In the genomic region with DNA sequence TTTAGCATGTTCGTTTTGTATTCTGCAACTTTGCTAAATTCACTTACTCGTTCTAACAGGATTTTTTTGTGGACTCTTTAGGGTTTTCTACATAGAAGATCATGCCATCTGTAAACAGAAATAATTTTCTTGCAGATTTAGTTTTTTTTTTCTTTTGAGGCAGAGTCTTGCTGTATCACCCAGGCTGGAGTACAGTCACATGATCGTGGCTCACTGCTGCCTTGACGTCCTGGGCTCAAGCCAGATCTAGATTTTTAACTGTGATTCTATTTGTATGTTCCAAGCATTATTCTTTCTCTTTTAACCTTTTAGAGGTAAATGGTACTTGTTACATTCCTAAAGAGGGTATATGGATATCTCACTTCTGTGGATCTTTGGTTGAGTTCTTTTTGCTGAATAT, we compare ENCODE assay signal across 30 cellular contexts. TPM values are rescaled to one million over a fixed set of nuclear protein-coding genes. Genes with fewer than 3 reads are reported as not detected.
DNase-seq lines count a peak whose midpoint lies in the region; TF ChIP-seq lines count a peak whose summit lies in the region.
"Had no signal": no experiment of that assay in that cellular context is flagged by ENCODE, and none has a peak within 500 bp of the region (broad histone marks: within the 10 kb centered on the region; RNA-seq: fewer than 3 reads in every experiment).

No MANE protein-coding gene starts in this region.

- H3K9me3 Mint-ChIP-seq in HFFc6 (no peaks in the 10 kb centered on the region), brain (peaks cover 0 to 3% (median 0%) of the 10 kb centered on the region in 5 experiments)
- H3K9me3 Mint-ChIP-seq: activated naive CD4-positive, alpha-beta T cell treated with anti-CD3 and anti-CD28 coated beads, Interleukin-2, amount 50 U/mL, for 24 hours; activated T-helper 17 cell treated with anti-CD3 and anti-CD28 coated beads, Interleukin-2, amount 50 U/mL, for 72 hours; CD8-positive, alpha-beta memory T cell; neural progenitor cell; stimulated activated naive CD8-positive, alpha-beta T cell treated with anti-CD3 and anti-CD28 coated beads, Interleukin-15, Interleukin-2, amounts not matched to agents 100 ng/mL and 50 ng/mL, for 24 hours had no signal

- no peak for DNase-seq in HFFc6
- DNase-seq in fibroblast of pulmonary artery (ENCODE audit: low read depth), result peak; percentile 22
- DNase-seq in retinal pigment epithelial cell (ENCODE audit: low read depth), result peak; percentile 66
- DNase-seq in activated naive CD4-positive, alpha-beta T cell treated with anti-CD3 and anti-CD28 coated beads, Interleukin-2, amount 50 U/mL, for 16 hours, result no peak
- no peak for DNase-seq in DMS153 treated with DMSO at 0.1 percent for 48 hours (lab: John Stamatoyannopoulos, UW; ENCODE audit: unreplicated experiment)
- DNase-seq in NOMO-1 treated with DMSO at 0.1 percent for 48 hours (lab: John Stamatoyannopoulos, UW; ENCODE audit: unreplicated experiment), result no peak
- no peak for DNase-seq in tibial artery
- DNase-seq: ACHN; activated CD4-positive, alpha-beta T cell treated with anti-CD3 and anti-CD28 coated beads for 48 hours; CD8-positive, alpha-beta memory T cell; EL; H7; hippocampal formation; MV-4-11; NCI-H1436; NCI-H2081 treated with DMSO at 0.1 percent for 48 hours; NCI-H226; Peyer's patch; right cardiac atrium; SIG-M5; stimulated activated CD4-positive, alpha-beta T cell treated with anti-CD3 and anti-CD28 coated beads, Interleukin-1b, Interleukin-23, amount 100 ng/mL, for 48 hours; T-helper 9 cell had no signal

- H3K27me3 Mint-ChIP-seq in HFFc6 (ENCODE audit: insufficient read depth), result no peaks in the 10 kb centered on the region
- H3K27me3 Mint-ChIP-seq in brain, result peaks cover 2% of the 10 kb centered on the region
- H3K27me3 Mint-ChIP-seq: activated naive CD4-positive, alpha-beta T cell treated with anti-CD3 and anti-CD28 coated beads, Interleukin-2, amount 50 U/mL, for 24 hours; activated T-helper 17 cell treated with anti-CD3 and anti-CD28 coated beads, Interleukin-2, amount 50 U/mL, for 72 hours; CD8-positive, alpha-beta memory T cell; stimulated activated naive CD8-positive, alpha-beta T cell treated with anti-CD3 and anti-CD28 coated beads, Interleukin-15, Interleukin-2, amounts not matched to agents 100 ng/mL and 50 ng/mL, for 24 hours had no signal

- H3K4me1 Mint-ChIP-seq in HFFc6 (ENCODE audit: low read depth), result 0 out of 2 replicates have a peak, but pooled peaks cover 4% of the 10 kb centered on the region
- H3K4me1 Mint-ChIP-seq in brain, result peaks cover 4% of the 10 kb centered on the region
- H3K4me1 Mint-ChIP-seq: activated naive CD4-positive, alpha-beta T cell treated with anti-CD3 and anti-CD28 coated beads, Interleukin-2, amount 50 U/mL, for 24 hours; activated T-helper 17 cell treated with anti-CD3 and anti-CD28 coated beads, Interleukin-2, amount 50 U/mL, for 72 hours; neural progenitor cell had no signal

- H3K27me3 ChIP-seq in tibial artery, result no peaks in the 10 kb centered on the region
- H3K27me3 ChIP-seq: neural progenitor cell, Peyer's patch, vagina had no signal

- H3K9me3 ChIP-seq in tibial artery, result no peaks in the 10 kb centered on the region
- H3K9me3 ChIP-seq: Peyer's patch, thoracic aorta, vagina had no signal

- no peak for TF ChIP-seq CTCF in HFFc6 (IDR thresholded peaks at IDR 0.05)
- TF ChIP-seq CTCF in brain (conservative IDR thresholded peaks at IDR 0.05), result no peak
- TF ChIP-seq CTCF in fibroblast of pulmonary artery (IDR thresholded peaks at IDR 0.05; ENCODE audit: low read length, missing control alignments), result no peak
- no peak for TF ChIP-seq CTCF in retinal pigment epithelial cell (conservative IDR thresholded peaks at IDR 0.05; ENCODE audit: low read depth, low read length)
- TF ChIP-seq CTCF in tibial artery (IDR thresholded peaks at IDR 0.05), result no peak

- H3K36me3 Mint-ChIP-seq in HFFc6 (ENCODE audit: low read depth) (peaks cover 16% of the 10 kb centered on the region), brain (peaks cover 78% of the 10 kb centered on the region)

- H3K27ac ChIP-seq in tibial artery, result peak overlapping the region in 1 of 2 donors; percentile 32
- H3K27ac ChIP-seq: neural progenitor cell, Peyer's patch, thoracic aorta, vagina had no signal

- H3K4me3 Mint-ChIP-seq in HFFc6 (no peak overlapping the region), brain (peak overlapping the region in 1 of 5 experiments; percentile 21)
- H3K4me3 Mint-ChIP-seq: activated naive CD4-positive, alpha-beta T cell treated with anti-CD3 and anti-CD28 coated beads, Interleukin-2, amount 50 U/mL, for 24 hours; activated T-helper 17 cell treated with anti-CD3 and anti-CD28 coated beads, Interleukin-2, amount 50 U/mL, for 72 hours; CD8-positive, alpha-beta memory T cell; neural progenitor cell; stimulated activated naive CD8-positive, alpha-beta T cell treated with anti-CD3 and anti-CD28 coated beads, Interleukin-15, Interleukin-2, amounts not matched to agents 100 ng/mL and 50 ng/mL, for 24 hours had no signal

- H3K36me3 ChIP-seq in tibial artery, result peaks cover 27 to 50% (median 38%) of the 10 kb centered on the region in 3 donors

- H3K27ac Mint-ChIP-seq in HFFc6, result peak overlapping the region; percentile 35; the same call in 1 of the 2 replicates
- H3K27ac Mint-ChIP-seq in brain, result peak overlapping the region in 4 of 5 experiments; percentile 8 to 88 (median 36)
- H3K27ac Mint-ChIP-seq: activated naive CD4-positive, alpha-beta T cell treated with anti-CD3 and anti-CD28 coated beads, Interleukin-2, amount 50 U/mL, for 24 hours; activated T-helper 17 cell treated with anti-CD3 and anti-CD28 coated beads, Interleukin-2, amount 50 U/mL, for 72 hours; neural progenitor cell; stimulated activated naive CD8-positive, alpha-beta T cell treated with anti-CD3 and anti-CD28 coated beads, Interleukin-15, Interleukin-2, amounts not matched to agents 100 ng/mL and 50 ng/mL, for 24 hours had no signal

- peaks cover 0 to 8% (median 3%) of the 10 kb centered on the region in 4 donors for H3K4me1 ChIP-seq in tibial artery
- H3K4me1 ChIP-seq: neural progenitor cell, Peyer's patch, vagina had no signal

- no peak overlapping the region for H3K4me3 ChIP-seq in fibroblast of pulmonary artery (replicated peaks; ENCODE audit: low read depth, low read length)
- H3K4me3 ChIP-seq in retinal pigment epithelial cell (ENCODE audit: low read length), result no peak overlapping the region
- no peak overlapping the region for H3K4me3 ChIP-seq in tibial artery
- H3K4me3 ChIP-seq: GM12878, neural progenitor cell, Peyer's patch, thoracic aorta, vagina had no signal

- intact Hi-C loops in tibial artery (cut with DNase I; ENCODE audit: low total_unique reads), result no loop called here

RNA-seq across cellular contexts. Expression of a gene that starts 18.6 kb away (rescaled TPM):
- total RNA-seq in HFFc6 (2021; fragmentation: NEBNext Ultra II Directional; extraction: Animal tissue kit (Norgen Biotek cat#: 25700)), result 1 to 10 TPM; 1.4 to 3.3 (median 2.2) TPM
- polyA plus RNA-seq in brain (ENCODE audit: insufficient read depth, low read depth, low replicate concordance), result 42.1 TPM
- total RNA-seq: activated T-helper 17 cell treated with anti-CD3 and anti-CD28 coated beads, Interleukin-2, amount 50 U/mL, for 72 hours; CD8-positive, alpha-beta memory T cell had no signal
- polyA plus RNA-seq: CD8-positive, alpha-beta memory T cell had no signal

RNA-seq across cellular contexts. Expression of a gene that starts 57.4 kb away (rescaled TPM):
- 10 to 100 TPM; 37.4 to 42.3 (median 38.6) TPM for total RNA-seq in HFFc6 (2021; fragmentation: NEBNext Ultra II Directional; extraction: Animal tissue kit (Norgen Biotek cat#: 25700))
- polyA plus RNA-seq in brain (ENCODE audit: insufficient read depth, low read depth, low replicate concordance), result 61.7 TPM

RNA-seq across cellular contexts. Expression of a gene that starts 57.7 kb away (rescaled TPM):
- 10 to 100 TPM; 37.8 to 50.7 (median 46.1) TPM for total RNA-seq in HFFc6 (2021; fragmentation: NEBNext Ultra II Directional; extraction: Animal tissue kit (Norgen Biotek cat#: 25700))
- 48.6 TPM for polyA plus RNA-seq in brain (ENCODE audit: insufficient read depth, low read depth, low replicate concordance)

RNA-seq across cellular contexts. Expression of a gene that starts 58.7 kb away (rescaled TPM):
- 100 to 1,000 TPM; 184 to 276 (median 207) TPM for total RNA-seq in HFFc6 (2021; fragmentation: NEBNext Ultra II Directional; extraction: Animal tissue kit (Norgen Biotek cat#: 25700))
- 64.8 TPM for polyA plus RNA-seq in brain (ENCODE audit: insufficient read depth, low read depth, low replicate concordance)
- polyA plus RNA-seq: CD8-positive, alpha-beta memory T cell had no signal

Comparison
In these comparisons a context has a peak if more than half of its experiments do, and no peak if none do; other contexts are left out.
1. DNase-seq: peak in fibroblast of pulmonary artery (single experiment) and retinal pigment epithelial cell (single experiment); none in HFFc6 (single experiment), activated naive CD4-positive, alpha-beta T cell treated with anti-CD3 and anti-CD28 coated beads, Interleukin-2, amount 50 U/mL, for 16 hours (single experiment), DMS153 treated with DMSO at 0.1 percent for 48 hours (single experiment), NOMO-1 treated with DMSO at 0.1 percent for 48 hours (single experiment) and tibial artery (0 of 2).